In genomic region chr2:62398295-62398855, GRCh38 we compare ENCODE assay signal across 2 cellular contexts.
A peak's percentile ranks its signal among the peaks of the same experiment; 100 is the strongest.
TF ChIP-seq lines count a peak whose summit lies in the region.

No MANE protein-coding gene starts in this region.

TF ChIP-seq in GM23338, 12 proteins besides CTCF, POLR2A, EP300 and RAD21:
- TF ChIP-seq, protein P1, sequence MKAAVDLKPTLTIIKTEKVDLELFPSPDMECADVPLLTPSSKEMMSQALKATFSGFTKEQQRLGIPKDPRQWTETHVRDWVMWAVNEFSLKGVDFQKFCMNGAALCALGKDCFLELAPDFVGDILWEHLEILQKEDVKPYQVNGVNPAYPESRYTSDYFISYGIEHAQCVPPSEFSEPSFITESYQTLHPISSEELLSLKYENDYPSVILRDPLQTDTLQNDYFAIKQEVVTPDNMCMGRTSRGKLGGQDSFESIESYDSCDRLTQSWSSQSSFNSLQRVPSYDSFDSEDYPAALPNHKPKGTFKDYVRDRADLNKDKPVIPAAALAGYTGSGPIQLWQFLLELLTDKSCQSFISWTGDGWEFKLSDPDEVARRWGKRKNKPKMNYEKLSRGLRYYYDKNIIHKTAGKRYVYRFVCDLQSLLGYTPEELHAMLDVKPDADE (IDR thresholded peaks at IDR 0.05): no peak
- TF ChIP-seq NANOG (IDR thresholded peaks at IDR 0.05; ENCODE audit: borderline replicate concordance): no peak
- TF ChIP-seq EZH2phosphoT487 (IDR thresholded peaks at IDR 0.05; ENCODE audit: unreplicated experiment): no peak
- TF ChIP-seq, protein P2, sequence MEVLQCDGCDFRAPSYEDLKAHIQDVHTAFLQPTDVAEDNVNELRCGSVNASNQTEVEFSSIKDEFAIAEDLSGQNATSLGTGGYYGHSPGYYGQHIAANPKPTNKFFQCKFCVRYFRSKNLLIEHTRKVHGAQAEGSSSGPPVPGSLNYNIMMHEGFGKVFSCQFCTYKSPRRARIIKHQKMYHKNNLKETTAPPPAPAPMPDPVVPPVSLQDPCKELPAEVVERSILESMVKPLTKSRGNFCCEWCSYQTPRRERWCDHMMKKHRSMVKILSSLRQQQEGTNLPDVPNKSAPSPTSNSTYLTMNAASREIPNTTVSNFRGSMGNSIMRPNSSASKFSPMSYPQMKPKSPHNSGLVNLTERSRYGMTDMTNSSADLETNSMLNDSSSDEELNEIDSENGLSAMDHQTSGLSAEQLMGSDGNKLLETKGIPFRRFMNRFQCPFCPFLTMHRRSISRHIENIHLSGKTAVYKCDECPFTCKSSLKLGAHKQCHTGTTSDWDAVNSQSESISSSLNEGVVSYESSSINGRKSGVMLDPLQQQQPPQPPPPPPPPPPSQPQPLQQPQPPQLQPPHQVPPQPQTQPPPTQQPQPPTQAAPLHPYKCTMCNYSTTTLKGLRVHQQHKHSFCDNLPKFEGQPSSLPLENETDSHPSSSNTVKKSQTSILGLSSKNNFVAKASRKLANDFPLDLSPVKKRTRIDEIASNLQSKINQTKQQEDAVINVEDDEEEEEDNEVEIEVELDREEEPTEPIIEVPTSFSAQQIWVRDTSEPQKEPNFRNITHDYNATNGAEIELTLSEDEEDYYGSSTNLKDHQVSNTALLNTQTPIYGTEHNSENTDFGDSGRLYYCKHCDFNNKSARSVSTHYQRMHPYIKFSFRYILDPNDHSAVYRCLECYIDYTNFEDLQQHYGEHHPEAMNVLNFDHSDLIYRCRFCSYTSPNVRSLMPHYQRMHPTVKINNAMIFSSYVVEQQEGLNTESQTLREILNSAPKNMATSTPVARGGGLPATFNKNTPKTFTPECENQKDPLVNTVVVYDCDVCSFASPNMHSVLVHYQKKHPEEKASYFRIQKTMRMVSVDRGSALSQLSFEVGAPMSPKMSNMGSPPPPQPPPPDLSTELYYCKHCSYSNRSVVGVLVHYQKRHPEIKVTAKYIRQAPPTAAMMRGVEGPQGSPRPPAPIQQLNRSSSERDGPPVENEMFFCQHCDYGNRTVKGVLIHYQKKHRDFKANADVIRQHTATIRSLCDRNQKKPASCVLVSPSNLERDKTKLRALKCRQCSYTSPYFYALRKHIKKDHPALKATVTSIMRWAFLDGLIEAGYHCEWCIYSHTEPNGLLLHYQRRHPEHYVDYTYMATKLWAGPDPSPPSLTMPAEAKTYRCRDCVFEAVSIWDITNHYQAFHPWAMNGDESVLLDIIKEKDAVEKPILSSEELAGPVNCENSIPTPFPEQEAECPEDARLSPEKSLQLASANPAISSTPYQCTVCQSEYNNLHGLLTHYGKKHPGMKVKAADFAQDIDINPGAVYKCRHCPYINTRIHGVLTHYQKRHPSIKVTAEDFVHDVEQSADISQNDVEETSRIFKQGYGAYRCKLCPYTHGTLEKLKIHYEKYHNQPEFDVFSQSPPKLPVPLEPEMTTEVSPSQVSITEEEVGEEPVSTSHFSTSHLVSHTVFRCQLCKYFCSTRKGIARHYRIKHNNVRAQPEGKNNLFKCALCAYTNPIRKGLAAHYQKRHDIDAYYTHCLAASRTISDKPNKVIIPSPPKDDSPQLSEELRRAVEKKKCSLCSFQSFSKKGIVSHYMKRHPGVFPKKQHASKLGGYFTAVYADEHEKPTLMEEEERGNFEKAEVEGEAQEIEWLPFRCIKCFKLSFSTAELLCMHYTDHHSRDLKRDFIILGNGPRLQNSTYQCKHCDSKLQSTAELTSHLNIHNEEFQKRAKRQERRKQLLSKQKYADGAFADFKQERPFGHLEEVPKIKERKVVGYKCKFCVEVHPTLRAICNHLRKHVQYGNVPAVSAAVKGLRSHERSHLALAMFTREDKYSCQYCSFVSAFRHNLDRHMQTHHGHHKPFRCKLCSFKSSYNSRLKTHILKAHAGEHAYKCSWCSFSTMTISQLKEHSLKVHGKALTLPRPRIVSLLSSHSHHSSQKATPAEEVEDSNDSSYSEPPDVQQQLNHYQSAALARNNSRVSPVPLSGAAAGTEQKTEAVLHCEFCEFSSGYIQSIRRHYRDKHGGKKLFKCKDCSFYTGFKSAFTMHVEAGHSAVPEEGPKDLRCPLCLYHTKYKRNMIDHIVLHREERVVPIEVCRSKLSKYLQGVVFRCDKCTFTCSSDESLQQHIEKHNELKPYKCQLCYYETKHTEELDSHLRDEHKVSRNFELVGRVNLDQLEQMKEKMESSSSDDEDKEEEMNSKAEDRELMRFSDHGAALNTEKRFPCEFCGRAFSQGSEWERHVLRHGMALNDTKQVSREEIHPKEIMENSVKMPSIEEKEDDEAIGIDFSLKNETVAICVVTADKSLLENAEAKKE (CRISPR knock-in tag; IDR thresholded peaks at IDR 0.05): no peak
- TF ChIP-seq, protein P3, sequence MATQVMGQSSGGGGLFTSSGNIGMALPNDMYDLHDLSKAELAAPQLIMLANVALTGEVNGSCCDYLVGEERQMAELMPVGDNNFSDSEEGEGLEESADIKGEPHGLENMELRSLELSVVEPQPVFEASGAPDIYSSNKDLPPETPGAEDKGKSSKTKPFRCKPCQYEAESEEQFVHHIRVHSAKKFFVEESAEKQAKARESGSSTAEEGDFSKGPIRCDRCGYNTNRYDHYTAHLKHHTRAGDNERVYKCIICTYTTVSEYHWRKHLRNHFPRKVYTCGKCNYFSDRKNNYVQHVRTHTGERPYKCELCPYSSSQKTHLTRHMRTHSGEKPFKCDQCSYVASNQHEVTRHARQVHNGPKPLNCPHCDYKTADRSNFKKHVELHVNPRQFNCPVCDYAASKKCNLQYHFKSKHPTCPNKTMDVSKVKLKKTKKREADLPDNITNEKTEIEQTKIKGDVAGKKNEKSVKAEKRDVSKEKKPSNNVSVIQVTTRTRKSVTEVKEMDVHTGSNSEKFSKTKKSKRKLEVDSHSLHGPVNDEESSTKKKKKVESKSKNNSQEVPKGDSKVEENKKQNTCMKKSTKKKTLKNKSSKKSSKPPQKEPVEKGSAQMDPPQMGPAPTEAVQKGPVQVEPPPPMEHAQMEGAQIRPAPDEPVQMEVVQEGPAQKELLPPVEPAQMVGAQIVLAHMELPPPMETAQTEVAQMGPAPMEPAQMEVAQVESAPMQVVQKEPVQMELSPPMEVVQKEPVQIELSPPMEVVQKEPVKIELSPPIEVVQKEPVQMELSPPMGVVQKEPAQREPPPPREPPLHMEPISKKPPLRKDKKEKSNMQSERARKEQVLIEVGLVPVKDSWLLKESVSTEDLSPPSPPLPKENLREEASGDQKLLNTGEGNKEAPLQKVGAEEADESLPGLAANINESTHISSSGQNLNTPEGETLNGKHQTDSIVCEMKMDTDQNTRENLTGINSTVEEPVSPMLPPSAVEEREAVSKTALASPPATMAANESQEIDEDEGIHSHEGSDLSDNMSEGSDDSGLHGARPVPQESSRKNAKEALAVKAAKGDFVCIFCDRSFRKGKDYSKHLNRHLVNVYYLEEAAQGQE (IDR thresholded peaks at IDR 0.05; ENCODE audit: unreplicated experiment): no peak
- no peak for TF ChIP-seq ZNF331 (CRISPR knock-in tag; IDR thresholded peaks at IDR 0.05; ENCODE audit: low read depth)
- no peak for TF ChIP-seq CREB1 (CRISPR knock-in tag; IDR thresholded peaks at IDR 0.05; ENCODE audit: low read depth)
- no peak for TF ChIP-seq ZNF114 (CRISPR knock-in tag; IDR thresholded peaks at IDR 0.05)
- no peak for TF ChIP-seq STAT1 (IDR thresholded peaks at IDR 0.05; ENCODE audit: unreplicated experiment)
- no peak for TF ChIP-seq POLR2AphosphoS5 (IDR thresholded peaks at IDR 0.05; ENCODE audit: low read depth)
- no peak for TF ChIP-seq EZH2 (IDR thresholded peaks at IDR 0.05; ENCODE audit: low read depth, unreplicated experiment)
- TF ChIP-seq JUNB (IDR thresholded peaks at IDR 0.05; ENCODE audit: unreplicated experiment): no peak
TF ChIP-seq in GM23338: peak in this region for 0.

TF ChIP-seq in K562, 482 proteins besides CTCF, POLR2A, EP300 and RAD21:
- TF ChIP-seq PRDM10 (IDR thresholded peaks at IDR 0.05; ENCODE audit: partially characterized antibody): peak; percentile 18
- no peak for TF ChIP-seq BCLAF1 (IDR thresholded peaks at IDR 0.05; ENCODE audit: borderline replicate concordance in 1 of 2, control insufficient read depth in 1 of 2, low read depth in 2 of 2, low read length in 1 of 2)
